ENCODE assay signal across 8 cellular contexts in genomic region chr11:4072668-4073285, GRCh38. TPM values are rescaled to one million over a fixed set of nuclear protein-coding genes. Genes with fewer than 3 reads are reported as not detected.
A peak's percentile ranks its signal among the peaks of the same experiment; 100 is the strongest.
DNase-seq lines count a peak whose midpoint lies in the region; ATAC-seq, FAIRE-seq and TF ChIP-seq lines count a peak whose summit lies in the region.

No MANE protein-coding gene starts in this region.

- H3K79me2 ChIP-seq in SU-DHL-6 (ENCODE audit: insufficient read depth, low read length), result no peaks in the 10 kb centered on the region

- 0 out of 2 replicates have a peak, but pooled peaks cover 3% of the 10 kb centered on the region for H3K36me3 ChIP-seq in SU-DHL-6 (ENCODE audit: low read length)
- H3K36me3 ChIP-seq in bronchial epithelial cell (ENCODE audit: control insufficient read depth, insufficient read depth, low read length), result no peaks in the 10 kb centered on the region

- H4K20me1 ChIP-seq in SU-DHL-6 (ENCODE audit: low read depth, low read length), result no peaks in the 10 kb centered on the region

- H3K4me3 ChIP-seq in SU-DHL-6 (ENCODE audit: insufficient read depth, low read length, poor library complexity, severe bottlenecking) (no peak overlapping the region), bronchial epithelial cell (ENCODE audit: low read depth, low read length) (no peak overlapping the region)

- H3K9me2 ChIP-seq in SU-DHL-6 (replicated peaks; ENCODE audit: insufficient read depth, low read length), result no peaks in the 10 kb centered on the region

- no peak for FAIRE-seq in bronchial epithelial cell (lab: Jason Lieb, UNC)

- H3K4me2 ChIP-seq in SU-DHL-6 (ENCODE audit: low read depth, low read length, poor library complexity, severe bottlenecking), result no peak overlapping the region

- no peak overlapping the region for H3K27ac ChIP-seq in SU-DHL-6 (ENCODE audit: low read depth, low read length)

- no peak overlapping the region for H3K9ac ChIP-seq in SU-DHL-6 (ENCODE audit: low read length)

- H2AFZ ChIP-seq in SU-DHL-6 (ENCODE audit: low read depth, low read length, severe bottlenecking), result peak overlapping the region; percentile 44

- H3K9me3 ChIP-seq in SU-DHL-6 (ENCODE audit: insufficient read depth, low read length), result no peaks in the 10 kb centered on the region

- H3K27me3 ChIP-seq in SU-DHL-6 (ENCODE audit: low read length) (no peaks in the 10 kb centered on the region), bronchial epithelial cell (ENCODE audit: control insufficient read depth, insufficient read depth, low read length) (no peaks in the 10 kb centered on the region)

- 0 out of 2 replicates have a peak, but pooled peaks cover 4% of the 10 kb centered on the region for H3F3A ChIP-seq in SU-DHL-6 (ENCODE audit: insufficient read depth)

- DNase-seq in COLO668 (lab: John Stamatoyannopoulos, UW; ENCODE audit: unreplicated experiment) (peak; percentile 42), NCI-H146 (lab: John Stamatoyannopoulos, UW) (peak; percentile 66), bronchial epithelial cell (ENCODE audit: low read depth) (peak; percentile 70), iris pigment epithelial cell (ENCODE audit: low read depth) (peak; percentile 76)
- peak; percentile 16 to 40 for DNase-seq in stimulated activated CD4-positive, alpha-beta T cell treated with anti-CD3 and anti-CD28 coated beads, Interleukin-4, amount 100 ng/mL, for 4 hours

- peak; percentile 56 for ATAC-seq in GM21515 (IDR thresholded peaks at IDR 0.05; ENCODE audit: unreplicated experiment)
- no peak for ATAC-seq in HG02981 (IDR thresholded peaks at IDR 0.05; ENCODE audit: unreplicated experiment)

- TF ChIP-seq CTCF in SU-DHL-6 (IDR thresholded peaks at IDR 0.05; ENCODE audit: insufficient read depth, low read length, poor library complexity, severe bottlenecking) (peak; percentile 89), bronchial epithelial cell (IDR thresholded peaks at IDR 0.05; ENCODE audit: insufficient read depth, low read length, severe bottlenecking) (peak; percentile 74)

RNA-seq across cellular contexts. Expression of gene RRM1, which starts 21.8 kb away (rescaled TPM):
- total RNA-seq in bronchial epithelial cell, result 40.7 and 44.0 TPM in 2 replicates
